In genomic region chr12:1580526-1580925, GRCh38 we compare ENCODE assay signal across 21 cellular contexts. TPM values are rescaled to one million over a fixed set of nuclear protein-coding genes. Genes with fewer than 3 reads are reported as not detected.
DNase-seq lines count a peak whose midpoint lies in the region; FAIRE-seq and TF ChIP-seq lines count a peak whose summit lies in the region.
"Had no signal": no experiment of that assay in that cellular context is flagged by ENCODE, and none has a peak within 500 bp of the region (broad histone marks: within the 10 kb centered on the region; RNA-seq: fewer than 3 reads in every experiment).

No MANE protein-coding gene starts in this region.

- H3K36me3 Mint-ChIP-seq in HFFc6 (ENCODE audit: low read depth) (peaks cover 35% of the 10 kb centered on the region), brain (no peaks in the 10 kb centered on the region), neural crest cell (ENCODE audit: low read depth) (no peaks in the 10 kb centered on the region)

- H3K27ac Mint-ChIP-seq in HFFc6 (peak overlapping the region; percentile 89), brain (peak overlapping the region in 4 of 5 experiments; percentile 29 to 73 (median 50)), neural crest cell (ENCODE audit: unreplicated experiment) (no peak overlapping the region)
- H3K27ac Mint-ChIP-seq: CD8-positive, alpha-beta T cell had no signal

- no peak for TF ChIP-seq CTCF in D721Med (IDR thresholded peaks at IDR 0.05; ENCODE audit: insufficient read depth, missing control alignments)
- TF ChIP-seq CTCF in HFFc6 (IDR thresholded peaks at IDR 0.05), result no peak
- TF ChIP-seq CTCF in brain (conservative IDR thresholded peaks at IDR 0.05), result no peak
- TF ChIP-seq CTCF in neural crest cell (conservative IDR thresholded peaks at IDR 0.05), result no peak

- peak; percentile 66 for DNase-seq in D721Med (ENCODE audit: insufficient read length, low spot score)
- DNase-seq in HFFc6, result no peak
- no peak for DNase-seq in neural crest cell (ENCODE audit: low read depth, low spot score)
- DNase-seq in MV-4-11 (lab: John Stamatoyannopoulos, UW), result no peak
- DNase-seq in NCI-H345 (lab: John Stamatoyannopoulos, UW), result no peak
- no peak for DNase-seq in hepatic stellate cell (ENCODE audit: low spot score)
- DNase-seq: CD8-positive, alpha-beta T cell; DMS53; GDM1; Kasumi-1; MG63; NCI-H1048; NCI-H1417 treated with DMSO at 0.1 percent for 48 hours; NCI-H187; NCI-H2107; NCI-H2227 treated with DMSO at 0.1 percent for 48 hours; NCI-H510A treated with DMSO at 0.1 percent for 48 hours; OCI-M1; SHP77 had no signal

- H3K4me3 Mint-ChIP-seq in HFFc6 (no peak overlapping the region; the same call in 1 of the 2 replicates), brain (peak overlapping the region; percentile 14 to 65 (median 37)), neural crest cell (peak overlapping the region; percentile 52)
- H3K4me3 Mint-ChIP-seq: CD8-positive, alpha-beta T cell had no signal

- H3K9me3 Mint-ChIP-seq in HFFc6 (no peaks in the 10 kb centered on the region), brain (peaks cover 0 to 2% (median 0%) of the 10 kb centered on the region in 5 experiments), neural crest cell (no peaks in the 10 kb centered on the region)
- H3K9me3 Mint-ChIP-seq: CD8-positive, alpha-beta T cell had no signal

- FAIRE-seq in D721Med (lab: Jason Lieb, UNC), result no peak
- FAIRE-seq: H1 had no signal

- peaks cover 2% of the 10 kb centered on the region for H3K27me3 Mint-ChIP-seq in HFFc6 (ENCODE audit: insufficient read depth)
- no peaks in the 10 kb centered on the region for H3K27me3 Mint-ChIP-seq in brain
- peaks cover 7% of the 10 kb centered on the region for H3K27me3 Mint-ChIP-seq in neural crest cell (ENCODE audit: low read depth)

- H3K4me1 Mint-ChIP-seq in HFFc6 (ENCODE audit: low read depth), result peaks cover 94% of the 10 kb centered on the region
- H3K4me1 Mint-ChIP-seq in brain, result peaks cover 67% of the 10 kb centered on the region
- H3K4me1 Mint-ChIP-seq in neural crest cell, result peaks cover 80% of the 10 kb centered on the region

RNA-seq across cellular contexts. Expression of gene FBXL14, which starts 13.9 kb away (rescaled TPM):
- 1 to 10 TPM; 5.2 to 6.5 (median 5.4) TPM for total RNA-seq in HFFc6 (2021; fragmentation: NEBNext Ultra II Directional; extraction: Animal tissue kit (Norgen Biotek cat#: 25700))
- polyA plus RNA-seq in brain (ENCODE audit: insufficient read depth, low read depth, low replicate concordance), result 9.3 TPM
- 28.0 and 33.7 TPM in 2 replicates for total RNA-seq in neural crest cell

RNA-seq across cellular contexts. Expression of gene WNT5B, which starts 48.5 kb away (rescaled TPM):
- 100 to 1,000 TPM; 191 to 289 (median 200) TPM for total RNA-seq in HFFc6 (2021; fragmentation: NEBNext Ultra II Directional; extraction: Animal tissue kit (Norgen Biotek cat#: 25700))
- 4.1 TPM for polyA plus RNA-seq in brain (ENCODE audit: insufficient read depth, low read depth, low replicate concordance)
- total RNA-seq in neural crest cell, result 14.0 and 14.2 TPM in 2 replicates
- total RNA-seq: CD8-positive, alpha-beta T cell had no signal

Comparison
In these comparisons a context has a peak if more than half of its experiments do, and no peak if none do; other contexts are left out.
1. RNA of gene WNT5B, which starts 48.5 kb away (total RNA-seq): 191 to 289 TPM in HFFc6; 14.0 to 14.2 TPM in neural crest cell; every median in the first group is over 10 times any median in the second.